Comparison of ENCODE assay signal across 8 cellular contexts in genomic region chr4:86935833-86936721, GRCh38. TPM values are rescaled to one million over a fixed set of nuclear protein-coding genes. Genes with fewer than 3 reads are reported as not detected.
DNase-seq lines count a peak whose midpoint lies in the region; TF ChIP-seq lines count a peak whose summit lies in the region.

No MANE protein-coding gene starts in this region.

- peak; percentile 33 for TF ChIP-seq CTCF in GM10266 (IDR thresholded peaks at IDR 0.05; ENCODE audit: control insufficient read depth, insufficient read depth, low read depth, missing control alignments)
- no peak for TF ChIP-seq CTCF in WI38 (IDR thresholded peaks at IDR 0.05; ENCODE audit: low read depth, low read length)
- TF ChIP-seq CTCF in cardiac fibroblast (IDR thresholded peaks at IDR 0.05; ENCODE audit: low read depth, low read length), result no peak

- no peaks in the 10 kb centered on the region for H3K36me3 ChIP-seq in H7 (replicated peaks; ENCODE audit: control insufficient read depth, insufficient read depth, low read length)

- no peaks in the 10 kb centered on the region for H3K27me3 ChIP-seq in H7 (ENCODE audit: control insufficient read depth, insufficient read depth, low read length)

- H3K4me3 ChIP-seq in H7 (ENCODE audit: insufficient read depth, low read depth, low read length) (peak overlapping the region; percentile 77), WI38 (ENCODE audit: low read depth, low read length) (peak overlapping the region; percentile 87), cardiac fibroblast (replicated peaks in 1 of 2; ENCODE audit: low read depth in 2 of 2, low read length in 2 of 2) (peak overlapping the region; percentile 89 to 90)

- peak; percentile 79 for DNase-seq in GM10266 (ENCODE audit: extremely low spot score)
- peak; percentile 84 for DNase-seq in H7
- DNase-seq in M059J (ENCODE audit: low read depth), result peak; percentile 83
- DNase-seq in cardiac fibroblast (ENCODE audit: low read depth in 2 of 2), result peak; percentile 71
- peak; percentile 92 for DNase-seq in kidney glomerular epithelial cell (lab: John Stamatoyannopoulos, UW)
- peak; percentile 72 to 79 for DNase-seq in stimulated activated CD4-positive, alpha-beta T cell treated with anti-CD3 and anti-CD28 coated beads, Interleukin-2, amount 100 ng/mL, for 24 hours
- no peak for DNase-seq in NCI-H1105 treated with DMSO at 0.1 percent for 48 hours (lab: John Stamatoyannopoulos, UW)

RNA-seq across cellular contexts. Expression of gene AFF1, which starts 1.3 kb away (rescaled TPM):
- total RNA-seq in H7 (2014; rRNA removed; shearing (Covaris generic)), result 27.6 and 42.4 TPM in 2 replicates
- total RNA-seq in M059J (2014; rRNA removed; shearing (Covaris generic)), result 7.6 and 17.1 TPM in 2 replicates

RNA-seq across cellular contexts. Expression of gene C4orf36, which starts 43.9 kb away (rescaled TPM):
- 0.97 TPM in 1 of 2 replicates, not detected in the other for total RNA-seq in H7 (2014; rRNA removed; shearing (Covaris generic))
- total RNA-seq in M059J (2014; rRNA removed; shearing (Covaris generic)), result 0.12 and 0.76 TPM in 2 replicates
